ENCODE assay signal across 28 cellular contexts in genomic region chr10:86033581-86033980, GRCh38.
"Had no signal": no experiment of that assay in that cellular context is flagged by ENCODE, and none has a peak within 500 bp of the region (broad histone marks: within the 10 kb centered on the region; RNA-seq: fewer than 3 reads in every experiment).

No MANE protein-coding gene starts in this region.

- H3K36me3 ChIP-seq: stomach, suprapubic skin, thoracic aorta, thyroid gland, tibial artery, tibial nerve, transverse colon, upper lobe of left lung, upper lobe of right lung, uterus, vagina had no signal

- H3K4me1 ChIP-seq: stomach, suprapubic skin, testis, tibial artery, tibial nerve, transverse colon, upper lobe of left lung, upper lobe of right lung, uterus, vagina had no signal

- H3K9me3 ChIP-seq: suprapubic skin, testis, thoracic aorta, thyroid gland, tibial artery, tibial nerve, transverse colon, upper lobe of left lung, upper lobe of right lung, uterus, vagina had no signal

- H3K4me3 Mint-ChIP-seq: stimulated activated effector memory CD8-positive, alpha-beta T cell treated with anti-CD3 and anti-CD28 coated beads, Interleukin-12 subunit alpha, Interleukin-12 subunit beta, amount 100 ng/mL, for 72 hours; stimulated activated memory B cell treated with anti-CD40 and anti-IgM and Interleukin-4, amounts not matched to agents 10 μg/mL and 1 μg/mL and 100 μg/mL, for 72 hours; stimulated activated naive B cell treated with anti-CD40 and anti-IgM and Interleukin-4, amounts not matched to agents 10 μg/mL and 1 μg/mL and 100 μg/mL, for 72 hours; stimulated activated naive CD8-positive, alpha-beta T cell treated with anti-CD3 and anti-CD28 coated beads, Interleukin-15, amount 100 ng/mL, for 72 hours; stimulated activated naive CD8-positive, alpha-beta T cell treated with anti-CD3 and anti-CD28 coated beads, Interleukin-15, Interleukin-2, amounts not matched to agents 100 ng/mL and 50 ng/mL, for 24 hours; type B pancreatic cell had no signal

- H3K27ac Mint-ChIP-seq: stimulated activated effector memory CD8-positive, alpha-beta T cell treated with anti-CD3 and anti-CD28 coated beads, Interleukin-12 subunit alpha, Interleukin-12 subunit beta, amount 100 ng/mL, for 72 hours; stimulated activated memory B cell treated with anti-CD40 and anti-IgM and Interleukin-4, amounts not matched to agents 10 μg/mL and 1 μg/mL and 100 μg/mL, for 72 hours; stimulated activated naive B cell treated with anti-CD40 and anti-IgM and Interleukin-4, amounts not matched to agents 10 μg/mL and 1 μg/mL and 100 μg/mL, for 72 hours; stimulated activated naive CD8-positive, alpha-beta T cell treated with anti-CD3 and anti-CD28 coated beads, Interleukin-15, Interleukin-2, amounts not matched to agents 100 ng/mL and 50 ng/mL, for 24 hours; type B pancreatic cell had no signal

- H3K27me3 Mint-ChIP-seq: stimulated activated memory B cell treated with anti-CD40 and anti-IgM and Interleukin-4, amounts not matched to agents 10 μg/mL and 1 μg/mL and 100 μg/mL, for 72 hours; type B pancreatic cell had no signal

- H3K27ac ChIP-seq: stomach, suprapubic skin, testis, thoracic aorta, thyroid gland, tibial artery, tibial nerve, transverse colon, upper lobe of left lung, upper lobe of right lung, uterus, vagina had no signal

- H3K9me3 Mint-ChIP-seq: stimulated activated effector memory CD8-positive, alpha-beta T cell treated with anti-CD3 and anti-CD28 coated beads, Interleukin-12 subunit alpha, Interleukin-12 subunit beta, amount 100 ng/mL, for 72 hours; stimulated activated naive CD8-positive, alpha-beta T cell treated with anti-CD3 and anti-CD28 coated beads, Interleukin-15, Interleukin-2, amounts not matched to agents 100 ng/mL and 50 ng/mL, for 24 hours; type B pancreatic cell had no signal

- ATAC-seq: stimulated activated effector memory CD8-positive, alpha-beta T cell treated with anti-CD3 and anti-CD28 coated beads, Interleukin-12 subunit alpha, Interleukin-12 subunit beta, amount 100 ng/mL, for 72 hours; stimulated activated memory B cell treated with anti-CD40 and anti-IgM and Interleukin-4, amounts not matched to agents 10 μg/mL and 1 μg/mL and 100 μg/mL, for 72 hours; stimulated activated naive B cell treated with anti-CD40 and anti-IgM and Interleukin-4, amounts not matched to agents 10 μg/mL and 1 μg/mL and 100 μg/mL, for 72 hours; stimulated activated naive CD8-positive, alpha-beta T cell treated with anti-CD3 and anti-CD28 coated beads, Interleukin-15, amount 100 ng/mL, for 72 hours; stimulated activated naive CD8-positive, alpha-beta T cell treated with anti-CD3 and anti-CD28 coated beads, Interleukin-15, Interleukin-2, amounts not matched to agents 100 U/mL and 50 U/mL, for 24 hours; upper lobe of right lung had no signal

- H3K27me3 ChIP-seq: stomach, suprapubic skin, testis, thyroid gland, tibial artery, tibial nerve, transverse colon, upper lobe of left lung, upper lobe of right lung, uterus, vagina had no signal

- DNase-seq: stimulated activated CD4-positive, alpha-beta T cell treated with anti-CD3 and anti-CD28 coated beads, Interleukin-2, amount 100 ng/mL, for 48 hours; stimulated activated CD4-positive, alpha-beta T cell treated with anti-CD3 and anti-CD28 coated beads, Interleukin-4, amount 100 ng/mL, for 1 hour; stimulated activated CD4-positive, alpha-beta T cell treated with anti-CD3 and anti-CD28 coated beads, Interleukin-4, amount 100 ng/mL, for 24 hours; stimulated activated CD4-positive, alpha-beta T cell treated with anti-CD3 and anti-CD28 coated beads, Interleukin-4, amount 100 ng/mL, for 4 hours; stimulated activated CD8-positive, alpha-beta memory T cell treated with anti-CD3 and anti-CD28 coated beads, Interleukin-4, amount 100 ng/mL, for 48 hours; stimulated activated naive B cell treated with anti-CD40 and anti-IgM and Interleukin-4, amounts not matched to agents 10 μg/mL and 1 μg/mL and 100 μg/mL, for 72 hours; stimulated activated naive CD4-positive, alpha-beta T cell; stimulated activated naive CD4-positive, alpha-beta T cell treated with Interleukin-2 at 50 U/mL for 16 hours; stimulated activated naive CD8-positive, alpha-beta T cell treated with anti-CD3 and anti-CD28 coated beads, Interleukin-15, amount 100 ng/mL, for 72 hours; stimulated activated naive CD8-positive, alpha-beta T cell treated with anti-CD3 and anti-CD28 coated beads, Interleukin-15, Interleukin-2, amounts not matched to agents 100 U/mL and 50 U/mL, for 24 hours; stomach; substantia nigra; testis; thyroid gland; tibial artery; transverse colon; trophoblast cell; upper lobe of left lung; upper lobe of right lung; uterus had no signal

- H3K36me3 Mint-ChIP-seq: stimulated activated effector memory CD8-positive, alpha-beta T cell treated with anti-CD3 and anti-CD28 coated beads, Interleukin-12 subunit alpha, Interleukin-12 subunit beta, amount 100 ng/mL, for 72 hours; stimulated activated memory B cell treated with anti-CD40 and anti-IgM and Interleukin-4, amounts not matched to agents 10 μg/mL and 1 μg/mL and 100 μg/mL, for 72 hours; stimulated activated naive B cell treated with anti-CD40 and anti-IgM and Interleukin-4, amounts not matched to agents 10 μg/mL and 1 μg/mL and 100 μg/mL, for 72 hours; type B pancreatic cell had no signal

- H3K4me3 ChIP-seq: stomach, suprapubic skin, testis, thoracic aorta, thyroid gland, tibial artery, tibial nerve, transverse colon, upper lobe of left lung, upper lobe of right lung, uterus, vagina had no signal

- H3K4me1 Mint-ChIP-seq: stimulated activated effector memory CD8-positive, alpha-beta T cell treated with anti-CD3 and anti-CD28 coated beads, Interleukin-12 subunit alpha, Interleukin-12 subunit beta, amount 100 ng/mL, for 72 hours; stimulated activated memory B cell treated with anti-CD40 and anti-IgM and Interleukin-4, amounts not matched to agents 10 μg/mL and 1 μg/mL and 100 μg/mL, for 72 hours; stimulated activated naive B cell treated with anti-CD40 and anti-IgM and Interleukin-4, amounts not matched to agents 10 μg/mL and 1 μg/mL and 100 μg/mL, for 72 hours; stimulated activated naive CD8-positive, alpha-beta T cell treated with anti-CD3 and anti-CD28 coated beads, Interleukin-15, amount 100 ng/mL, for 72 hours had no signal
